8 cellular contexts compared by ENCODE assay signal in genomic region chr13:46896346-46897138, GRCh38. TPM values are rescaled to one million over a fixed set of nuclear protein-coding genes. Genes with fewer than 3 reads are reported as not detected.
DNase-seq lines count a peak whose midpoint lies in the region; ATAC-seq and TF ChIP-seq lines count a peak whose summit lies in the region.

TSS of gene HTR2A (minus strand) at chr13:46897053. CDS start at chr13:46895906, 1,147 bp downstream.

- DNase-seq in AG09309 (ENCODE audit: low read depth) (no peak), LNCaP clone FGC (ENCODE audit: low read depth) (no peak), cardiac fibroblast (ENCODE audit: low read depth in 2 of 2) (peak; percentile 33 to 55), memory B cell (ENCODE audit: low spot score in 2 of 2) (no peak), type B pancreatic cell (ENCODE audit: extremely low spot score, unreplicated experiment) (no peak), DMS53 treated with DMSO at 0.1 percent for 48 hours (lab: John Stamatoyannopoulos, UW; ENCODE audit: unreplicated experiment) (no peak)
- no peak for DNase-seq in activated naive CD4-positive, alpha-beta T cell treated with anti-CD3 and anti-CD28 coated beads, Interleukin-2, amount 50 U/mL, for 72 hours (ENCODE audit: low spot score in 2 of 2)

- no peaks in the 10 kb centered on the region for H3K36me3 Mint-ChIP-seq in memory B cell
- H3K36me3 Mint-ChIP-seq in type B pancreatic cell = no peaks in the 10 kb centered on the region
- H3K36me3 Mint-ChIP-seq in activated naive CD4-positive, alpha-beta T cell treated with anti-CD3 and anti-CD28 coated beads, Interleukin-2, amount 50 U/mL, for 72 hours = no peaks in the 10 kb centered on the region

- peak within 1 kb of the TSS; percentile 35 for H3K4me3 Mint-ChIP-seq in memory B cell
- H3K4me3 Mint-ChIP-seq in type B pancreatic cell = peak within 1 kb of the TSS; percentile 87

- H3K4me1 Mint-ChIP-seq in memory B cell (peaks cover 14% of the 10 kb centered on the region), type B pancreatic cell (ENCODE audit: unreplicated experiment) (peaks cover 34% of the 10 kb centered on the region)

- H3K27ac Mint-ChIP-seq in memory B cell = no peak within 1 kb of the TSS
- H3K27ac Mint-ChIP-seq in type B pancreatic cell = no peak within 1 kb of the TSS
- no peak within 1 kb of the TSS for H3K27ac Mint-ChIP-seq in activated naive CD4-positive, alpha-beta T cell treated with anti-CD3 and anti-CD28 coated beads, Interleukin-2, amount 50 U/mL, for 72 hours

- peak within 1 kb of the TSS; percentile 37 for H3K4me3 ChIP-seq in AG09309 (ENCODE audit: control insufficient read depth, low read depth, low read length)
- peak within 1 kb of the TSS; percentile 18; the same call in 1 of the 2 replicates for H3K4me3 ChIP-seq in LNCaP clone FGC (ENCODE audit: low read depth, low read length)
- peak within 1 kb of the TSS; percentile 32 to 39 for H3K4me3 ChIP-seq in cardiac fibroblast (replicated peaks in 1 of 2; ENCODE audit: low read depth in 2 of 2, low read length in 2 of 2)

- H3K9me3 Mint-ChIP-seq in memory B cell (no peaks in the 10 kb centered on the region), type B pancreatic cell (no peaks in the 10 kb centered on the region)
- no peaks in the 10 kb centered on the region for H3K9me3 Mint-ChIP-seq in activated naive CD4-positive, alpha-beta T cell treated with anti-CD3 and anti-CD28 coated beads, Interleukin-2, amount 50 U/mL, for 72 hours

- no peak for TF ChIP-seq CTCF in AG09309 (IDR thresholded peaks at IDR 0.05; ENCODE audit: control insufficient read depth, insufficient read depth, low read depth, low read length, missing control alignments)
- TF ChIP-seq CTCF in LNCaP clone FGC (IDR thresholded peaks at IDR 0.05; ENCODE audit: control insufficient read depth, extremely low read depth, insufficient read depth) = no peak
- no peak for TF ChIP-seq CTCF in cardiac fibroblast (IDR thresholded peaks at IDR 0.05; ENCODE audit: low read depth, low read length)
- no peak for TF ChIP-seq CTCF in type B pancreatic cell (conservative IDR thresholded peaks at IDR 0.05)

- ATAC-seq in memory B cell (ENCODE audit: low read depth) (no peak), HG03571 (IDR thresholded peaks at IDR 0.05; ENCODE audit: unreplicated experiment) (no peak)
- no peak for ATAC-seq in activated naive CD4-positive, alpha-beta T cell treated with anti-CD3 and anti-CD28 coated beads, Interleukin-2, amount 50 U/mL, for 72 hours

- H3K27me3 Mint-ChIP-seq in memory B cell (peaks cover 13% of the 10 kb centered on the region), type B pancreatic cell (peaks cover 58% of the 10 kb centered on the region)

RNA-seq across cellular contexts. Expression of gene HTR2A, which starts in this region (rescaled TPM):
- 2.3 TPM in 1 of 2 replicates, not detected in the other for total RNA-seq in type B pancreatic cell (ENCODE audit: low replicate concordance)
- not detected for total RNA-seq in activated naive CD4-positive, alpha-beta T cell treated with anti-CD3 and anti-CD28 coated beads, Interleukin-2, amount 50 U/mL, for 72 hours

Comparison
In these comparisons a context has a peak if more than half of its experiments do, and no peak if none do; other contexts are left out.
1. DNase-seq: peak in cardiac fibroblast (2 of 2); none in AG09309 (single experiment), LNCaP clone FGC (single experiment), memory B cell (0 of 2), type B pancreatic cell (single experiment), DMS53 treated with DMSO at 0.1 percent for 48 hours (single experiment) and activated naive CD4-positive, alpha-beta T cell treated with anti-CD3 and anti-CD28 coated beads, Interleukin-2, amount 50 U/mL, for 72 hours (0 of 2).
2. Peak in every context shown above with its lines, with median percentiles within 50 percentile points of each other: H3K4me3 ChIP-seq.